ENCODE assay signal across 22 cellular contexts in the genomic region with DNA sequence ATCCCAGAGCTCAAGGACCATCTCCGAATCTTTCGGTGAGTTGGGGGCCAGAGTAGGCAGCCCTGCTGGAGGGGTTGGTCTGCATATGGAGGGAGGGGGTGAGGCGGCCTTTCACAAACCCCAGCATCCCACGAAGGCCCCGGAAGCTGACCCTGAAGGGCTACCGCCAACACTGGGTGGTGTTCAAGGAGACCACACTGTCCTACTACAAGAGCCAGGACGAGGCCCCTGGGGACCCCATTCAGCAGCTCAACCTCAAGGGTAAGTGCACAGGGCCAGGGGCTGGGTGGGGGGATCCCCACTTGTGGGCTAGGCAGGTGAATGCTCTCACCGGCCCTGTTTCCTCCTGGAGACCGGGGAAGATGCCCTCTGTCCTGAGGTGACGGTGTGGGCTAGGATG. TPM values are rescaled to one million over a fixed set of nuclear protein-coding genes. Genes with fewer than 3 reads are reported as not detected.
A peak's percentile ranks its signal among the peaks of the same experiment; 100 is the strongest.
DNase-seq lines count a peak whose midpoint lies in the region; ATAC-seq, FAIRE-seq and TF ChIP-seq lines count a peak whose summit lies in the region.
"Had no signal": no experiment of that assay in that cellular context is flagged by ENCODE, and none has a peak within 500 bp of the region (broad histone marks: within the 10 kb centered on the region; RNA-seq: fewer than 3 reads in every experiment).

No MANE protein-coding gene starts in this region.

- intact Hi-C loops in K562 (cut with micrococcal nuclease): no loop called here
- intact Hi-C loops in PC-3 (cut with micrococcal nuclease): no loop called here

- no peaks in the 10 kb centered on the region for H3K9me3 Mint-ChIP-seq in CD4-positive, CD25-positive, alpha-beta regulatory T cell
- H3K9me3 Mint-ChIP-seq: IgD-negative memory B cell had no signal

- H3K36me3 ChIP-seq in CD4-positive, CD25-positive, alpha-beta regulatory T cell (ENCODE audit: control insufficient read depth, insufficient read depth, low read length): peaks cover 56% of the 10 kb centered on the region
- H3K36me3 ChIP-seq in K562 (ENCODE audit: control insufficient read depth, insufficient read depth, low read length) (peaks cover 82% of the 10 kb centered on the region), neutrophil (peaks cover 98% of the 10 kb centered on the region), PC-3 (ENCODE audit: low read depth, low read length) (0 out of 2 replicates have a peak, but pooled peaks cover 3% of the 10 kb centered on the region)

- H3K27ac ChIP-seq in 22Rv1: peak overlapping the region; percentile 95
- H3K27ac ChIP-seq in CD4-positive, CD25-positive, alpha-beta regulatory T cell (ENCODE audit: insufficient read depth, low read length, poor library complexity, severe bottlenecking): peak overlapping the region; percentile 5
- H3K27ac ChIP-seq in K562 (ENCODE audit: extremely low read depth, low read depth, low read length): no peak overlapping the region
- H3K27ac ChIP-seq in neutrophil: peak overlapping the region; percentile 38
- H3K27ac ChIP-seq in PC-3 (ENCODE audit: low read length): no peak overlapping the region
- H3K27ac ChIP-seq: A549 had no signal

- no peaks in the 10 kb centered on the region for H3K27me3 Mint-ChIP-seq in CD4-positive, CD25-positive, alpha-beta regulatory T cell
- H3K27me3 Mint-ChIP-seq: IgD-negative memory B cell had no signal

- H3K4me1 ChIP-seq in CD4-positive, CD25-positive, alpha-beta regulatory T cell (ENCODE audit: control insufficient read depth, insufficient read depth, low read length, poor library complexity, severe bottlenecking): peaks cover 1% of the 10 kb centered on the region
- H3K4me1 ChIP-seq in K562 (replicated peaks in 1 of 2; ENCODE audit: control insufficient read depth in 2 of 2, insufficient read depth in 2 of 2, low read length in 2 of 2) (peaks cover 0 to 32% of the 10 kb centered on the region in 2 experiments; a peak in 3 of 5 replicates), neutrophil (ENCODE audit: control insufficient read depth in 1 of 2, insufficient read depth in 1 of 2, low read depth in 1 of 2, low read length in 1 of 2) (peaks cover 0 to 7% of the 10 kb centered on the region in 2 experiments), PC-3 (ENCODE audit: insufficient read depth, low read length) (peaks cover 8% of the 10 kb centered on the region)

- no peak for TF ChIP-seq POLR2A in K562 (conservative IDR thresholded peaks at IDR 0.05)

- BruUV-seq in K562 (replicated peaks; lab: Mats Ljungman, UMichigan): no TSS peak
- no TSS peak for BruUV-seq in PC-3 (replicated peaks; lab: Mats Ljungman, UMichigan)

- H4K20me1 ChIP-seq in K562 (replicated peaks; ENCODE audit: control insufficient read depth, insufficient read depth, low read length) (no peaks in the 10 kb centered on the region), PC-3 (ENCODE audit: low read length) (no peaks in the 10 kb centered on the region)

- no peaks in the 10 kb centered on the region for H3K9me2 ChIP-seq in PC-3 (replicated peaks; ENCODE audit: low read length)

- H3K4me1 Mint-ChIP-seq in CD4-positive, CD25-positive, alpha-beta regulatory T cell: peaks cover 0 to 12% (median under 1%) of the 10 kb centered on the region in 4 donors

- CTCF ChIA-PET in K562 (lab: Yijun Ruan, JAX; ENCODE audit: low intra/inter-chr PET ratio): no interaction called here
- CTCF ChIA-PET in PC-3 (lab: Charles Lee): no interaction called here

- ATAC-seq in CD4-positive, CD25-positive, alpha-beta regulatory T cell (ENCODE audit: low read depth in 2 of 2): no peak
- ATAC-seq in K562: no peak
- ATAC-seq in PC-3: no peak

- no peak overlapping the region for H3K27ac Mint-ChIP-seq in CD4-positive, CD25-positive, alpha-beta regulatory T cell

- TF ChIP-seq CTCF in 22Rv1 (IDR thresholded peaks at IDR 0.05): no peak
- TF ChIP-seq CTCF in K562 (IDR thresholded peaks at IDR 0.05 in 2 of 3, conservative IDR thresholded peaks at IDR 0.05 in 1 of 3; ENCODE audit: insufficient read depth in 2 of 3, low read depth in 1 of 3, low read length in 3 of 3): no peak
- TF ChIP-seq CTCF in neutrophil (IDR thresholded peaks at IDR 0.05): no peak
- TF ChIP-seq CTCF in PC-3 (conservative IDR thresholded peaks at IDR 0.05; ENCODE audit: low read depth, low read length): no peak

- no peaks in the 10 kb centered on the region for H3K79me2 ChIP-seq in K562 (ENCODE audit: control insufficient read depth, insufficient read depth, low read length)
- H3K79me2 ChIP-seq in PC-3 (ENCODE audit: low read length): no peaks in the 10 kb centered on the region

- no peak overlapping the region for H3K4me3 ChIP-seq in CD4-positive, CD25-positive, alpha-beta regulatory T cell (ENCODE audit: low read depth, low read length)
- no peak overlapping the region for H3K4me3 ChIP-seq in K562
- no peak overlapping the region for H3K4me3 ChIP-seq in neutrophil (ENCODE audit: low read depth in 1 of 2, low read length in 1 of 2)
- H3K4me3 ChIP-seq in PC-3 (ENCODE audit: low read length): no peak overlapping the region
- H3K4me3 ChIP-seq: A549 had no signal

- H2AFZ ChIP-seq in K562 (ENCODE audit: low read depth, low read length) (no peak overlapping the region), PC-3 (ENCODE audit: low read length) (no peak overlapping the region)

- no peaks in the 10 kb centered on the region for H3K27me3 ChIP-seq in CD4-positive, CD25-positive, alpha-beta regulatory T cell (ENCODE audit: control insufficient read depth, insufficient read depth, low read length)
- H3K27me3 ChIP-seq in K562 (ENCODE audit: control insufficient read depth in 2 of 2, insufficient read depth in 2 of 2, low read length in 2 of 2): no peaks in the 10 kb centered on the region
- no peaks in the 10 kb centered on the region for H3K27me3 ChIP-seq in neutrophil
- H3K27me3 ChIP-seq in PC-3 (ENCODE audit: low read length): no peaks in the 10 kb centered on the region

- in situ Hi-C loops in K562 (cut with MboI): no loop called here

- no peak overlapping the region for H3K4me3 Mint-ChIP-seq in CD4-positive, CD25-positive, alpha-beta regulatory T cell
- H3K4me3 Mint-ChIP-seq: CD14-positive monocyte, IgD-negative memory B cell had no signal

- H3K4me2 ChIP-seq in K562 (ENCODE audit: insufficient read depth, low read length): no peak overlapping the region
- no peak overlapping the region for H3K4me2 ChIP-seq in PC-3 (ENCODE audit: low read length)
- H3K4me2 ChIP-seq: A549 had no signal

- peak overlapping the region in 1 of 2 experiments; percentile 45; a peak in 1 of 4 replicates for H3K9ac ChIP-seq in K562 (ENCODE audit: insufficient read depth in 1 of 2, low read depth in 2 of 2, low read length in 2 of 2)
- no peak overlapping the region for H3K9ac ChIP-seq in PC-3 (ENCODE audit: low read length)

- no peaks in the 10 kb centered on the region for H3F3A ChIP-seq in PC-3 (ENCODE audit: low read length, unreplicated experiment)

- no peaks in the 10 kb centered on the region for H3K9me3 ChIP-seq in CD4-positive, CD25-positive, alpha-beta regulatory T cell (ENCODE audit: control insufficient read depth in 2 of 2, low read length in 2 of 2)
- H3K9me3 ChIP-seq in K562 (replicated peaks; ENCODE audit: control insufficient read depth, insufficient read depth, low read depth, low read length) (no peaks in the 10 kb centered on the region), neutrophil (no peaks in the 10 kb centered on the region), PC-3 (ENCODE audit: low read length) (no peaks in the 10 kb centered on the region)
- H3K9me3 ChIP-seq: A549 had no signal

- TF ChIP-seq RAD21 in K562 (CRISPR knock-in tag; conservative IDR thresholded peaks at IDR 0.05 in 1 of 2, IDR thresholded peaks at IDR 0.05 in 1 of 2): no peak

- POLR2A ChIA-PET in K562 (lab: Yijun Ruan, JAX): interaction anchor here (0.8 to 7.0 kb wide), 2 partner anchors 13 to 19 kb away, joined by 4 to 57 read pairs; a partner anchor contains a TSS
- POLR2A ChIA-PET in PC-3 (lab: Charles Lee; ENCODE audit: unreplicated experiment): no interaction called here

- WGBS in K562 (ENCODE audit: insufficient coverage, low coverage, missing lambda C conversion rate): 92% methylated on average over 9 of the region's 10 CpGs

- no peak for FAIRE-seq in K562 (lab: Jason Lieb, UNC)
- FAIRE-seq: A549, H1 had no signal

- DNase-seq in CD4-positive, CD25-positive, alpha-beta regulatory T cell: no peak
- no peak for DNase-seq in K562 (ENCODE audit: extremely low read depth in 1 of 4, low spot score in 3 of 4)
- DNase-seq in activated CD8-positive, alpha-beta memory T cell treated with anti-CD3 and anti-CD28 coated beads, Interleukin-2, amount 50 U/mL, for 48 hours: no peak
- no peak for DNase-seq in C1 segment of cervical spinal cord (lab: John Stamatoyannopoulos, UW)
- no peak for DNase-seq in PC-3
- DNase-seq: AML-193, DMS53, HCEC 1CT, NCI-H1048, NCI-H1417, NCI-H1694, NCI-H2029 treated with DMSO at 0.1 percent for 48 hours, NCI-H2227 treated with DMSO at 0.1 percent for 48 hours, NCI-H526 treated with DMSO at 0.1 percent for 48 hours, RPMI8226, SHP77 had no signal

- no peak for TF ChIP-seq EP300 in K562 (IDR thresholded peaks at IDR 0.05; ENCODE audit: low read length)

- H3K36me3 Mint-ChIP-seq in CD4-positive, CD25-positive, alpha-beta regulatory T cell: peaks cover 14% of the 10 kb centered on the region
- H3K36me3 Mint-ChIP-seq: IgD-negative memory B cell had no signal

- peaks cover 4% of the 10 kb centered on the region for H3K9me1 ChIP-seq in K562 (ENCODE audit: control insufficient read depth, insufficient read depth, low read length)

RNA-seq across cellular contexts. Expression of a gene that starts 6.2 kb away (rescaled TPM):
- total RNA-seq in CD4-positive, CD25-positive, alpha-beta regulatory T cell: 14.6 TPM
- polyA plus RNA-seq in CD4-positive, CD25-positive, alpha-beta regulatory T cell: 10 to 100 TPM; 33.2 to 37.0 (median 35.3) TPM
- total RNA-seq in K562 (2011; cell fraction: chromatin; rRNA removed; ENCODE audit: low replicate concordance): 28.5 and 90.3 TPM in 2 replicates
- 64.9 and 73.8 TPM in 2 replicates for total RNA-seq in K562 (2011; cell fraction: nucleolus; rRNA removed)
- total RNA-seq in K562 (2011; cell fraction: nucleoplasm; rRNA removed): 45.8 and 49.8 TPM in 2 replicates
- total RNA-seq in K562 (2014; rRNA removed) (27.4 and 37.3 TPM in 2 replicates), K562 (2014; rRNA removed; fragmentation: Illumina TruSeq; extraction: Trizol) (17.3 and 17.5 TPM in 2 replicates), K562 (2015; rRNA removed; fragmentation: Illumina TruSeq; extraction: Trizol) (23.1 and 25.3 TPM in 2 replicates), K562 (2021) (36.1 and 41.7 TPM in 2 replicates), PC-3 (2014; rRNA removed) (56.0 and 57.7 TPM in 2 replicates)
- polyA plus RNA-seq in K562 (2011; rRNA removed) (23.3 and 42.4 TPM in 2 replicates), K562 (2014; fragmentation: Illumina TruSeq; extraction: Trizol) (21.2 and 33.3 TPM in 2 replicates), K562 (2014; fragmentation: Nextera tagmentation; extraction: Ambion mirVana) (1 to 10 TPM; 4.6 to 8.1 TPM), K562 (2014; rRNA removed) (38.4 and 39.2 TPM in 2 replicates)
- 43.7 and 69.5 TPM in 2 replicates for polyA plus RNA-seq in K562 (2011; cell fraction: cytosol; rRNA removed)
- 169 and 180 TPM in 2 replicates for polyA plus RNA-seq in K562 (2011; cell fraction: nucleus; rRNA removed)
- polyA plus RNA-seq in K562 (2012): 34.2 and 65.9 TPM in 2 replicates
- polyA minus RNA-seq in K562 (2011; rRNA and poly(A)+ RNA removed): 12.1 and 14.9 TPM in 2 replicates
- polyA minus RNA-seq in K562 (2011; cell fraction: cytosol; rRNA and poly(A)+ RNA removed): 13.6 and 20.9 TPM in 2 replicates
- 22.1 and 30.3 TPM in 2 replicates for polyA minus RNA-seq in K562 (2011; cell fraction: nucleus; rRNA and poly(A)+ RNA removed)

RNA-seq across cellular contexts. Expression of a gene that starts 6.3 kb away (rescaled TPM):
- total RNA-seq in CD4-positive, CD25-positive, alpha-beta regulatory T cell: 43.1 TPM
- polyA plus RNA-seq in CD4-positive, CD25-positive, alpha-beta regulatory T cell: 10 to 100 TPM; 35.8 to 46.9 (median 40.7) TPM
- total RNA-seq in K562 (2011; cell fraction: chromatin; rRNA removed; ENCODE audit: low replicate concordance): 74.2 and 269 TPM in 2 replicates
- total RNA-seq in K562 (2011; cell fraction: nucleolus; rRNA removed): 230 and 279 TPM in 2 replicates
- total RNA-seq in K562 (2011; cell fraction: nucleoplasm; rRNA removed): 112 and 146 TPM in 2 replicates
- total RNA-seq in K562 (2014; rRNA removed): 92.6 and 132 TPM in 2 replicates
- 21.1 and 25.7 TPM in 2 replicates for total RNA-seq in K562 (2014; rRNA removed; fragmentation: Illumina TruSeq; extraction: Trizol)
- total RNA-seq in K562 (2015; rRNA removed; fragmentation: Illumina TruSeq; extraction: Trizol): 49.9 and 50.6 TPM in 2 replicates
- 87.5 and 89.5 TPM in 2 replicates for total RNA-seq in K562 (2021)
- 37.4 and 48.0 TPM in 2 replicates for polyA plus RNA-seq in K562 (2011; rRNA removed)
- 58.1 and 156 TPM in 2 replicates for polyA plus RNA-seq in K562 (2011; cell fraction: cytosol; rRNA removed)
- 132 and 213 TPM in 2 replicates for polyA plus RNA-seq in K562 (2011; cell fraction: nucleus; rRNA removed)
- polyA plus RNA-seq in K562 (2012): 56.4 and 102 TPM in 2 replicates
- polyA plus RNA-seq in K562 (2014; fragmentation: Illumina TruSeq; extraction: Trizol): 24.0 and 43.1 TPM in 2 replicates
- polyA plus RNA-seq in K562 (2014; fragmentation: Nextera tagmentation; extraction: Ambion mirVana): 10 to 100 TPM in 1 of 2 experiments, 1 to 10 TPM in 1; 6.3 to 16.3 TPM
- polyA plus RNA-seq in K562 (2014; rRNA removed): 83.6 and 88.5 TPM in 2 replicates
- 13.9 and 15.0 TPM in 2 replicates for polyA minus RNA-seq in K562 (2011; rRNA and poly(A)+ RNA removed)
- 32.9 and 34.8 TPM in 2 replicates for polyA minus RNA-seq in K562 (2011; cell fraction: cytosol; rRNA and poly(A)+ RNA removed)
- polyA minus RNA-seq in K562 (2011; cell fraction: nucleus; rRNA and poly(A)+ RNA removed): 75.9 and 84.7 TPM in 2 replicates
- 98.3 and 102 TPM in 2 replicates for total RNA-seq in PC-3 (2014; rRNA removed)

RNA-seq across cellular contexts. Expression of a gene that starts 10.6 kb away (rescaled TPM):
- 41.9 TPM for total RNA-seq in CD4-positive, CD25-positive, alpha-beta regulatory T cell
- polyA plus RNA-seq in CD4-positive, CD25-positive, alpha-beta regulatory T cell: 10 to 100 TPM; 18.1 to 22.8 (median 20.4) TPM
- total RNA-seq in K562 (2011; cell fraction: chromatin; rRNA removed; ENCODE audit: low replicate concordance): 39.7 and 112 TPM in 2 replicates
- 78.0 and 98.9 TPM in 2 replicates for total RNA-seq in K562 (2011; cell fraction: nucleolus; rRNA removed)
- 64.2 and 65.8 TPM in 2 replicates for total RNA-seq in K562 (2011; cell fraction: nucleoplasm; rRNA removed)
- 16.4 and 20.2 TPM in 2 replicates for total RNA-seq in K562 (2014; rRNA removed)
- total RNA-seq in K562 (2014; rRNA removed; fragmentation: Illumina TruSeq; extraction: Trizol): 6.6 and 11.2 TPM in 2 replicates
- total RNA-seq in K562 (2015; rRNA removed; fragmentation: Illumina TruSeq; extraction: Trizol): 19.3 and 19.9 TPM in 2 replicates
- total RNA-seq in K562 (2021): 27.6 and 31.8 TPM in 2 replicates
- polyA plus RNA-seq in K562 (2011; rRNA removed): 23.9 and 45.1 TPM in 2 replicates
- polyA plus RNA-seq in K562 (2011; cell fraction: cytosol; rRNA removed): 30.8 and 65.5 TPM in 2 replicates
- 110 and 164 TPM in 2 replicates for polyA plus RNA-seq in K562 (2011; cell fraction: nucleus; rRNA removed)
- 34.0 and 79.2 TPM in 2 replicates for polyA plus RNA-seq in K562 (2012)
- 28.0 and 37.5 TPM in 2 replicates for polyA plus RNA-seq in K562 (2014; fragmentation: Illumina TruSeq; extraction: Trizol)
- polyA plus RNA-seq in K562 (2014; fragmentation: Nextera tagmentation; extraction: Ambion mirVana): 1 to 10 TPM; 4.0 to 4.6 TPM
- polyA plus RNA-seq in K562 (2014; rRNA removed): 32.6 and 42.9 TPM in 2 replicates
- 7.1 and 9.0 TPM in 2 replicates for polyA minus RNA-seq in K562 (2011; rRNA and poly(A)+ RNA removed)
- 12.6 and 23.5 TPM in 2 replicates for polyA minus RNA-seq in K562 (2011; cell fraction: cytosol; rRNA and poly(A)+ RNA removed)
- 15.8 and 16.0 TPM in 2 replicates for polyA minus RNA-seq in K562 (2011; cell fraction: nucleus; rRNA and poly(A)+ RNA removed)
- total RNA-seq in PC-3 (2014; rRNA removed): 20.4 and 25.4 TPM in 2 replicates

RNA-seq across cellular contexts. Expression of a gene that starts 13.2 kb away (rescaled TPM):
- total RNA-seq in CD4-positive, CD25-positive, alpha-beta regulatory T cell: 156 TPM
- 100 to 1,000 TPM; 151 to 183 (median 175) TPM for polyA plus RNA-seq in CD4-positive, CD25-positive, alpha-beta regulatory T cell
- 73.9 and 265 TPM in 2 replicates for total RNA-seq in K562 (2011; cell fraction: chromatin; rRNA removed; ENCODE audit: low replicate concordance)
- total RNA-seq in K562 (2011; cell fraction: nucleolus; rRNA removed): 233 and 244 TPM in 2 replicates
- 103 and 120 TPM in 2 replicates for total RNA-seq in K562 (2011; cell fraction: nucleoplasm; rRNA removed)
- total RNA-seq in K562 (2014; rRNA removed): 192 and 205 TPM in 2 replicates
- total RNA-seq in K562 (2014; rRNA removed; fragmentation: Illumina TruSeq; extraction: Trizol): 25.5 and 39.3 TPM in 2 replicates
- total RNA-seq in K562 (2015; rRNA removed; fragmentation: Illumina TruSeq; extraction: Trizol): 74.5 and 79.5 TPM in 2 replicates
- total RNA-seq in K562 (2021): 249 and 275 TPM in 2 replicates
- polyA plus RNA-seq in K562 (2011; rRNA removed): 79.7 and 134 TPM in 2 replicates
- polyA plus RNA-seq in K562 (2011; cell fraction: cytosol; rRNA removed): 111 and 282 TPM in 2 replicates
- polyA plus RNA-seq in K562 (2011; cell fraction: nucleus; rRNA removed): 306 and 623 TPM in 2 replicates
- 176 and 251 TPM in 2 replicates for polyA plus RNA-seq in K562 (2012)
- 98.1 and 207 TPM in 2 replicates for polyA plus RNA-seq in K562 (2014; fragmentation: Illumina TruSeq; extraction: Trizol)
- polyA plus RNA-seq in K562 (2014; fragmentation: Nextera tagmentation; extraction: Ambion mirVana): 1 to 10 TPM; 3.2 to 7.2 TPM
- 169 and 202 TPM in 2 replicates for polyA plus RNA-seq in K562 (2014; rRNA removed)
- polyA minus RNA-seq in K562 (2011; rRNA and poly(A)+ RNA removed): 29.0 and 41.3 TPM in 2 replicates
- 111 and 123 TPM in 2 replicates for polyA minus RNA-seq in K562 (2011; cell fraction: cytosol; rRNA and poly(A)+ RNA removed)
- 68.5 and 84.4 TPM in 2 replicates for polyA minus RNA-seq in K562 (2011; cell fraction: nucleus; rRNA and poly(A)+ RNA removed)
- 2.1 and 2.4 TPM in 2 replicates for total RNA-seq in PC-3 (2014; rRNA removed)

RNA-seq across cellular contexts. Expression of a gene that starts 14.6 kb away (rescaled TPM):
- total RNA-seq in CD4-positive, CD25-positive, alpha-beta regulatory T cell: 19.6 TPM
- 1 to 10 TPM; 6.5 to 8.6 (median 8.0) TPM for polyA plus RNA-seq in CD4-positive, CD25-positive, alpha-beta regulatory T cell
- 16.1 and 40.0 TPM in 2 replicates for total RNA-seq in K562 (2011; cell fraction: chromatin; rRNA removed; ENCODE audit: low replicate concordance)
- 23.4 and 32.0 TPM in 2 replicates for total RNA-seq in K562 (2011; cell fraction: nucleolus; rRNA removed)
- 31.9 and 33.0 TPM in 2 replicates for total RNA-seq in K562 (2011; cell fraction: nucleoplasm; rRNA removed)
- total RNA-seq in K562 (2014; rRNA removed): 28.2 and 44.3 TPM in 2 replicates
- 21.0 and 22.6 TPM in 2 replicates for total RNA-seq in K562 (2014; rRNA removed; fragmentation: Illumina TruSeq; extraction: Trizol)
- 25.7 and 28.0 TPM in 2 replicates for total RNA-seq in K562 (2015; rRNA removed; fragmentation: Illumina TruSeq; extraction: Trizol)
- 83.4 and 88.3 TPM in 2 replicates for total RNA-seq in K562 (2021)
- polyA plus RNA-seq in K562 (2011; rRNA removed): 11.0 and 13.5 TPM in 2 replicates
- 12.1 and 16.0 TPM in 2 replicates for polyA plus RNA-seq in K562 (2011; cell fraction: cytosol; rRNA removed)
- 25.1 and 26.2 TPM in 2 replicates for polyA plus RNA-seq in K562 (2011; cell fraction: nucleus; rRNA removed)
- 97.3 and 181 TPM in 2 replicates for polyA plus RNA-seq in K562 (2012)
- polyA plus RNA-seq in K562 (2014; fragmentation: Illumina TruSeq; extraction: Trizol): 35.2 and 41.4 TPM in 2 replicates
- 10 to 100 TPM; 12.0 to 12.1 TPM for polyA plus RNA-seq in K562 (2014; fragmentation: Nextera tagmentation; extraction: Ambion mirVana)
- polyA plus RNA-seq in K562 (2014; rRNA removed): 31.8 and 35.8 TPM in 2 replicates
- polyA minus RNA-seq in K562 (2011; rRNA and poly(A)+ RNA removed): 4.2 and 6.2 TPM in 2 replicates
- polyA minus RNA-seq in K562 (2011; cell fraction: cytosol; rRNA and poly(A)+ RNA removed): 21.2 and 26.0 TPM in 2 replicates
- polyA minus RNA-seq in K562 (2011; cell fraction: nucleus; rRNA and poly(A)+ RNA removed): 3.2 and 4.9 TPM in 2 replicates
- 27.9 and 39.4 TPM in 2 replicates for total RNA-seq in PC-3 (2014; rRNA removed)

Comparison
In these comparisons a context has a peak if more than half of its experiments do, and no peak if none do; other contexts are left out.
1. H3K27ac ChIP-seq: peak in 22Rv1 (single experiment), CD4-positive, CD25-positive, alpha-beta regulatory T cell (single experiment) and neutrophil (single experiment); none in K562 (single experiment) and PC-3 (single experiment).